In the genomic region with DNA sequence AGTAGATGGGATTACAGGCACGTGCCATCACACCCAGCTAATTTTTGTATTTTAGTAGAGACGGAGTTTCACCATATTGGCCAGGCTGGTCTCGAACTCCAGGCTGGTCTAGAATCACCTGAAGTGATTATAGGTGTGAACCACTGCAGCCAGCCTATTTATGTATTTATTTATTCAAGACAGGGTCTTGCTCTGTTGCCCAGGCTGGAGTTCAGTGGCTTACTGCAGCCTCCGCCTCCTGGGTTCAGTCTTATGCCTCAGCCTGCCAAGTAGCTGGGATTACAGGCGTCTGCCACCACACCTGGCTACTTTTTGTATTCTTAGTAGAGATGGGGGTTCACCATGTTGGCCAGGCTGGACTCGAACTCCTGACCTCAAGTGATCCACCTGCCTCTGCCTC, we compare ENCODE assay signal across 1 cellular context.
TF ChIP-seq lines count a peak whose summit lies in the region.

No MANE protein-coding gene starts in this region.

TF ChIP-seq in HepG2, 621 proteins besides CTCF, POLR2A, EP300 and RAD21:
- peak; percentile 62; the same call in 1 of the 2 replicates for TF ChIP-seq ZNF121 (CRISPR knock-in tag; IDR thresholded peaks at IDR 0.05)
